Comparison of ENCODE assay signal across 1 cellular context in the genomic region with DNA sequence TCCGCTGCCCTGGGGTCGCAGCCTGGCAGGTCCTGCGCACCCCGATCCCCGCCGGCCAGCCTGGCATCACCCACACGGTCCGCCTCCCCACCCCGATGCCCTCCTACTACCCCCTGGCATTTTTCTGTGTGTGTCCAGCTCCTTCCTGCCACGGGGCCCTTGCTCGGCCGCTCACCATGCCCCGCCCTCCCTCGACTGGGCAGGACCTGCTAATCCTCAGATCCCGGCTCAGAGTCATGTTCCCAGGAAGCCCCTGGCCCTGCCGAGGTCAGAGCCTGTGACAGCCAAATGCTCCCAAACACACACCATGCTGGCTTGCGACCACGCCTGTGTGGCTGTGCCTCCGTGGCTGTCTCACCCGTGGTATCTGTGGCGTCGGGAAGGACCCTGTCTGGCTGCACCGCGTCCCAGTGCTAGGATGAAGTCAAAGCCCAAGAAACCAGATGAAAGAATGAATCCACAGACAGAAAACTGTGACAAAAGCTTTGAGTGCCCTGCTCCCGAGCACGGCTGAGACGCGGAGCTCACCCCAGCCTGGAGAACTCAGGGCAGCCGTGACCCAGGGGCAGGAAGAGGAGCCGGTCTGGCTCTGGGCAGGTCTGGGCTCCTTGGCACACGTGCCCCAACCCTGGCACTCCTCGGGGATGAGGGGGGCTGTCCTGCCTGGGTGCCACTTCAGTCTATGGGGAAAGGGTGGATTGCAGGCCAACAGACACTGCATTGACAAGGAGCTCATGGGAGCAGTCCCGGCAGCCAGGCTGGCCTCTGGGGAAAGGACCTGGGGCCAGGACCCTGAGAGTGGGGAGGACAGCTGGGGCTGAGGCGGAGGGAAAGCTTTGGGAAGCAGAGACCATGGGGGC.
TF ChIP-seq lines count a peak whose summit lies in the region.

No MANE protein-coding gene starts in this region.

TF ChIP-seq in K562, 482 proteins besides CTCF, POLR2A, EP300 and RAD21:
- TF ChIP-seq, protein P1, sequence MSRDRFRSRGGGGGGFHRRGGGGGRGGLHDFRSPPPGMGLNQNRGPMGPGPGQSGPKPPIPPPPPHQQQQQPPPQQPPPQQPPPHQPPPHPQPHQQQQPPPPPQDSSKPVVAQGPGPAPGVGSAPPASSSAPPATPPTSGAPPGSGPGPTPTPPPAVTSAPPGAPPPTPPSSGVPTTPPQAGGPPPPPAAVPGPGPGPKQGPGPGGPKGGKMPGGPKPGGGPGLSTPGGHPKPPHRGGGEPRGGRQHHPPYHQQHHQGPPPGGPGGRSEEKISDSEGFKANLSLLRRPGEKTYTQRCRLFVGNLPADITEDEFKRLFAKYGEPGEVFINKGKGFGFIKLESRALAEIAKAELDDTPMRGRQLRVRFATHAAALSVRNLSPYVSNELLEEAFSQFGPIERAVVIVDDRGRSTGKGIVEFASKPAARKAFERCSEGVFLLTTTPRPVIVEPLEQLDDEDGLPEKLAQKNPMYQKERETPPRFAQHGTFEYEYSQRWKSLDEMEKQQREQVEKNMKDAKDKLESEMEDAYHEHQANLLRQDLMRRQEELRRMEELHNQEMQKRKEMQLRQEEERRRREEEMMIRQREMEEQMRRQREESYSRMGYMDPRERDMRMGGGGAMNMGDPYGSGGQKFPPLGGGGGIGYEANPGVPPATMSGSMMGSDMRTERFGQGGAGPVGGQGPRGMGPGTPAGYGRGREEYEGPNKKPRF (IDR thresholded peaks at IDR 0.05; ENCODE audit: low read depth, low read length) = no peak
- TF ChIP-seq PCBP1 (IDR thresholded peaks at IDR 0.05; ENCODE audit: low read depth, low read length, poor library complexity, severe bottlenecking) = peak; percentile 10
